In genomic region chr16:70475054-70475871, GRCh38 we compare ENCODE assay signal across 15 cellular contexts. TPM values are rescaled to one million over a fixed set of nuclear protein-coding genes. Genes with fewer than 3 reads are reported as not detected.
A peak's percentile ranks its signal among the peaks of the same experiment; 100 is the strongest.
DNase-seq lines count a peak whose midpoint lies in the region; ATAC-seq and TF ChIP-seq lines count a peak whose summit lies in the region.
"Had no signal": no experiment of that assay in that cellular context is flagged by ENCODE, and none has a peak within 500 bp of the region (broad histone marks: within the 10 kb centered on the region; RNA-seq: fewer than 3 reads in every experiment).

No MANE protein-coding gene starts in this region.

- no peak for TF ChIP-seq CTCF in RWPE1 (conservative IDR thresholded peaks at IDR 0.05; ENCODE audit: low read depth)

- no peak overlapping the region for H2BK12ac ChIP-seq in neuronal stem cell (ENCODE audit: low read length)

- H3K27ac Mint-ChIP-seq in activated CD8-positive, alpha-beta memory T cell treated with anti-CD3 and anti-CD28 coated beads, Interleukin-2, amount 10 ng/mL, durations not matched to agents 7 days and 5 days: peak overlapping the region; percentile 63
- H3K27ac Mint-ChIP-seq: natural killer cell had no signal

- no peak overlapping the region for H2AFZ ChIP-seq in neuronal stem cell (ENCODE audit: low read length)

- H3K4me2 ChIP-seq in neuronal stem cell (ENCODE audit: insufficient read depth, low read length, poor library complexity, severe bottlenecking): no peak overlapping the region

- H3K4me3 ChIP-seq in neuronal stem cell (ENCODE audit: low read length in 2 of 2): no peak overlapping the region

- peak overlapping the region; percentile 91 for H3K27ac ChIP-seq in RWPE1
- H3K27ac ChIP-seq in neuronal stem cell (replicated peaks; ENCODE audit: low read length): no peak overlapping the region

- DNase-seq in activated CD8-positive, alpha-beta memory T cell treated with anti-CD3 and anti-CD28 coated beads, Interleukin-2, amount 10 ng/mL, durations not matched to agents 7 days and 5 days: no peak
- DNase-seq in activated CD8-positive, alpha-beta memory T cell treated with anti-CD3 and anti-CD28 coated beads for 24 hours: no peak
- no peak for DNase-seq in RWPE1 (ENCODE audit: low spot score)
- DNase-seq in neuronal stem cell (ENCODE audit: low spot score): no peak
- no peak for DNase-seq in SKM-1 (lab: John Stamatoyannopoulos, UW; ENCODE audit: unreplicated experiment)
- DNase-seq: activated naive CD4-positive, alpha-beta T cell treated with Interleukin-2 at 50 U/mL for 16 hours; CD4-positive, alpha-beta memory T cell; cortex of kidney; EL; MM.1S; natural killer cell; NCI-H187 treated with DMSO at 0.1 percent for 48 hours; NCI-H510A treated with DMSO at 0.1 percent for 48 hours had no signal

- no CpG with 5 or more reads among the region's 24 CpGs for WGBS in neuronal stem cell (ENCODE audit: extremely low coverage in 2 of 2, insufficient read length in 2 of 2, insufficient replicate concordance in 1 of 2), 2 donors

- H4K91ac ChIP-seq in neuronal stem cell (ENCODE audit: low read depth, low read length, poor library complexity): peak overlapping the region; percentile 43

- H3K27me3 ChIP-seq in neuronal stem cell (ENCODE audit: control insufficient read depth in 3 of 3, insufficient read depth in 3 of 3, low read depth in 1 of 3, low read length in 3 of 3): no peaks in the 10 kb centered on the region

- peak overlapping the region; percentile 82 for H2BK5ac ChIP-seq in neuronal stem cell (ENCODE audit: low read length)

- H3K4me3 Mint-ChIP-seq in activated CD8-positive, alpha-beta memory T cell treated with anti-CD3 and anti-CD28 coated beads, Interleukin-2, amount 10 ng/mL, durations not matched to agents 7 days and 5 days: no peak overlapping the region
- H3K4me3 Mint-ChIP-seq: CD4-positive, alpha-beta memory T cell; natural killer cell had no signal

- peaks cover 33% of the 10 kb centered on the region for H3K4me1 Mint-ChIP-seq in activated CD8-positive, alpha-beta memory T cell treated with anti-CD3 and anti-CD28 coated beads, Interleukin-2, amount 10 ng/mL, durations not matched to agents 7 days and 5 days
- H3K4me1 Mint-ChIP-seq: natural killer cell had no signal

- no peaks in the 10 kb centered on the region for H3K27me3 Mint-ChIP-seq in activated CD8-positive, alpha-beta memory T cell treated with anti-CD3 and anti-CD28 coated beads, Interleukin-2, amount 10 ng/mL, durations not matched to agents 7 days and 5 days
- H3K27me3 Mint-ChIP-seq: CD4-positive, alpha-beta memory T cell had no signal

- H2BK15ac ChIP-seq in neuronal stem cell (ENCODE audit: low read length): peak overlapping the region; percentile 9

- H3K36me3 Mint-ChIP-seq in activated CD8-positive, alpha-beta memory T cell treated with anti-CD3 and anti-CD28 coated beads, Interleukin-2, amount 10 ng/mL, durations not matched to agents 7 days and 5 days: peaks cover 2% of the 10 kb centered on the region
- H3K36me3 Mint-ChIP-seq: natural killer cell had no signal

- H2AK5ac ChIP-seq in neuronal stem cell (ENCODE audit: low read depth, low read length): peak overlapping the region; percentile 63

- peak overlapping the region; percentile 81 for H3K9ac ChIP-seq in neuronal stem cell (ENCODE audit: low read depth, low read length, poor library complexity)
- H3K9ac ChIP-seq: SK-N-SH had no signal

- no peaks in the 10 kb centered on the region for H3K9me3 ChIP-seq in neuronal stem cell (replicated peaks in 1 of 2; ENCODE audit: control insufficient read depth in 2 of 2, insufficient read depth in 1 of 2, low read depth in 1 of 2, low read length in 2 of 2)
- H3K9me3 ChIP-seq: SK-N-SH had no signal

- no peak for ATAC-seq in activated CD8-positive, alpha-beta memory T cell treated with anti-CD3 and anti-CD28 coated beads, Interleukin-2, amount 10 ng/mL, durations not matched to agents 7 days and 5 days
- ATAC-seq in HG02973 (IDR thresholded peaks at IDR 0.05; ENCODE audit: unreplicated experiment): no peak
- ATAC-seq: natural killer cell had no signal

- no peak overlapping the region for H4K8ac ChIP-seq in neuronal stem cell (ENCODE audit: low read depth, low read length)

- peaks cover 2% of the 10 kb centered on the region for H3K79me1 ChIP-seq in neuronal stem cell (ENCODE audit: low read depth, low read length)

- peak overlapping the region; percentile 17 for H3K14ac ChIP-seq in neuronal stem cell (ENCODE audit: low read length)

- H3K36me3 ChIP-seq in neuronal stem cell (replicated peaks in 1 of 2; ENCODE audit: control insufficient read depth in 2 of 2, insufficient read depth in 2 of 2, low read length in 2 of 2): peaks cover 9 to 30% of the 10 kb centered on the region in 2 donors

- POLR2A ChIA-PET in RWPE1 (lab: Yijun Ruan, JAX; ENCODE audit: low non-redundant PET): no interaction called here

- H3K23ac ChIP-seq in neuronal stem cell (ENCODE audit: low read depth, low read length, poor library complexity): peak overlapping the region; percentile 55

- H3K4ac ChIP-seq in neuronal stem cell (ENCODE audit: low read length): no peak overlapping the region

- H3K4me1 ChIP-seq in neuronal stem cell (ENCODE audit: control insufficient read depth in 2 of 2, insufficient read depth in 1 of 2, low read depth in 1 of 2, low read length in 2 of 2): peaks cover 4 to 5% of the 10 kb centered on the region in 2 donors

- H3K18ac ChIP-seq in neuronal stem cell (ENCODE audit: low read length): no peak overlapping the region

- CTCF ChIA-PET in activated CD8-positive, alpha-beta memory T cell treated with anti-CD3 and anti-CD28 coated beads, Interleukin-2, amount 10 ng/mL, durations not matched to agents 7 days and 5 days (lab: Charles Lee): no interaction called here
- CTCF ChIA-PET in RWPE1 (lab: Yijun Ruan, JAX): no interaction called here

- no peak overlapping the region for H2BK120ac ChIP-seq in neuronal stem cell (ENCODE audit: low read depth, low read length)

- no peaks in the 10 kb centered on the region for H3K9me3 Mint-ChIP-seq in activated CD8-positive, alpha-beta memory T cell treated with anti-CD3 and anti-CD28 coated beads, Interleukin-2, amount 10 ng/mL, durations not matched to agents 7 days and 5 days (ENCODE audit: low read depth)
- H3K9me3 Mint-ChIP-seq: CD4-positive, alpha-beta memory T cell; natural killer cell had no signal

RNA-seq across cellular contexts. Expression of gene FCSK, which starts 20.9 kb away (rescaled TPM):
- 10 to 100 TPM; 17.8 to 20.9 TPM for total RNA-seq in activated CD8-positive, alpha-beta memory T cell treated with anti-CD3 and anti-CD28 coated beads, Interleukin-2, amount 10 ng/mL, durations not matched to agents 7 days and 5 days
- polyA plus RNA-seq in neuronal stem cell (2013, experiment 1 of 2): 2.1 TPM
- polyA plus RNA-seq in neuronal stem cell (2013, experiment 2 of 2): 2.4 TPM

RNA-seq across cellular contexts. Expression of gene ST3GAL2, which starts 36.4 kb away (rescaled TPM):
- 10 to 100 TPM; 23.6 to 34.2 TPM for total RNA-seq in activated CD8-positive, alpha-beta memory T cell treated with anti-CD3 and anti-CD28 coated beads, Interleukin-2, amount 10 ng/mL, durations not matched to agents 7 days and 5 days
- polyA plus RNA-seq in neuronal stem cell (2013, experiment 1 of 2): 21.9 TPM
- 23.3 TPM for polyA plus RNA-seq in neuronal stem cell (2013, experiment 2 of 2)

RNA-seq across cellular contexts. Expression of gene COG4, which starts 48.1 kb away (rescaled TPM):
- total RNA-seq in activated CD8-positive, alpha-beta memory T cell treated with anti-CD3 and anti-CD28 coated beads, Interleukin-2, amount 10 ng/mL, durations not matched to agents 7 days and 5 days: 10 to 100 TPM; 67.3 to 72.5 TPM
- 30.7 TPM for polyA plus RNA-seq in neuronal stem cell (2013, experiment 1 of 2)
- polyA plus RNA-seq in neuronal stem cell (2013, experiment 2 of 2): 29.9 TPM

RNA-seq across cellular contexts. Expression of gene SF3B3, which starts 48.4 kb away (rescaled TPM):
- total RNA-seq in activated CD8-positive, alpha-beta memory T cell treated with anti-CD3 and anti-CD28 coated beads, Interleukin-2, amount 10 ng/mL, durations not matched to agents 7 days and 5 days: 100 to 1,000 TPM; 407 to 541 TPM
- 133 TPM for polyA plus RNA-seq in neuronal stem cell (2013, experiment 1 of 2)
- polyA plus RNA-seq in neuronal stem cell (2013, experiment 2 of 2): 130 TPM
